ENCODE assay signal across 17 cellular contexts in genomic region chr14:24238527-24239037, GRCh38. TPM values are rescaled to one million over a fixed set of nuclear protein-coding genes. Genes with fewer than 3 reads are reported as not detected.
A peak's percentile ranks its signal among the peaks of the same experiment; 100 is the strongest.
DNase-seq lines count a peak whose midpoint lies in the region; ATAC-seq, FAIRE-seq and TF ChIP-seq lines count a peak whose summit lies in the region.
"Had no signal": no experiment of that assay in that cellular context is flagged by ENCODE, and none has a peak within 500 bp of the region (broad histone marks: within the 10 kb centered on the region; RNA-seq: fewer than 3 reads in every experiment).

No MANE protein-coding gene starts in this region.

- H3K4me1 ChIP-seq in CD8-positive, alpha-beta T cell (ENCODE audit: insufficient read depth, low read length): peaks cover 49% of the 10 kb centered on the region
- H3K4me1 ChIP-seq in astrocyte (ENCODE audit: insufficient read depth, low read length) (peaks cover 36% of the 10 kb centered on the region), lower lobe of right lung (peaks cover 54% of the 10 kb centered on the region)

- intact Hi-C loops in CD8-positive, alpha-beta T cell (cut with DNase I, micrococcal nuclease): no loop called here
- intact Hi-C loops in lower lobe of right lung (cut with DNase I) (no loop called here), posterior cingulate gyrus (cut with DNase I) (no loop called here)

- no peak for DNase-seq in CD8-positive, alpha-beta T cell
- DNase-seq in HFFc6 (no peak), astrocyte (ENCODE audit: low read depth) (no peak), lower lobe of right lung (no peak), posterior cingulate gyrus (no peak)
- no peak for DNase-seq in stimulated activated CD4-positive, alpha-beta T cell treated with anti-CD3 and anti-CD28 coated beads, Interleukin-4, amount 100 ng/mL, for 1 hour
- DNase-seq: left ventricle myocardium inferior, MM.1S, NCI-H2171 had no signal

- H3K36me3 Mint-ChIP-seq in CD8-positive, alpha-beta T cell: peaks cover 78% of the 10 kb centered on the region
- H3K36me3 Mint-ChIP-seq in HFFc6 (ENCODE audit: low read depth) (peaks cover 71% of the 10 kb centered on the region), astrocyte (ENCODE audit: low read depth, unreplicated experiment) (peaks cover 39% of the 10 kb centered on the region), nephron (ENCODE audit: low read depth) (peaks cover 59% of the 10 kb centered on the region)

- H3K4me3 ChIP-seq in CD8-positive, alpha-beta T cell (ENCODE audit: low read depth, low read length): no peak overlapping the region
- no peak overlapping the region for H3K4me3 ChIP-seq in astrocyte (ENCODE audit: insufficient read depth, low read depth, low read length)
- no peak overlapping the region for H3K4me3 ChIP-seq in lower lobe of right lung
- H3K4me3 ChIP-seq: HAP-1, left ventricle myocardium inferior, skin epidermis, thoracic aorta had no signal

- POLR2A ChIA-PET in CD8-positive, alpha-beta T cell (lab: Charles Lee): interaction anchor here (0.9 to 1.3 kb wide), 3 partner anchors 23 to 33 kb away, joined by 4 read pairs; partner anchors contain the start of genes CHMP4A, MDP1 and TSSK4

- H3K9ac ChIP-seq in astrocyte (ENCODE audit: low read length): no peak overlapping the region

- no peak overlapping the region for H2AFZ ChIP-seq in astrocyte (ENCODE audit: low read depth, low read length)

- H3K9me3 ChIP-seq in CD8-positive, alpha-beta T cell (ENCODE audit: low read length): no peaks in the 10 kb centered on the region
- no peaks in the 10 kb centered on the region for H3K9me3 ChIP-seq in astrocyte (ENCODE audit: insufficient read depth, low read depth, low read length)
- no peaks in the 10 kb centered on the region for H3K9me3 ChIP-seq in lower lobe of right lung
- H3K9me3 ChIP-seq: HAP-1, left ventricle myocardium inferior, thoracic aorta had no signal

- no peak overlapping the region for H3K4me3 Mint-ChIP-seq in CD8-positive, alpha-beta T cell
- peak overlapping the region; percentile 95 for H3K4me3 Mint-ChIP-seq in HFFc6
- peak overlapping the region; percentile 63 for H3K4me3 Mint-ChIP-seq in astrocyte (ENCODE audit: unreplicated experiment)
- H3K4me3 Mint-ChIP-seq in nephron: peak overlapping the region; percentile 20 to 99 (median 55)
- H3K4me3 Mint-ChIP-seq: central memory CD8-positive, alpha-beta T cell; WTC11 had no signal

- H3K27me3 Mint-ChIP-seq in CD8-positive, alpha-beta T cell (ENCODE audit: low read depth): no peaks in the 10 kb centered on the region
- H3K27me3 Mint-ChIP-seq in HFFc6 (ENCODE audit: insufficient read depth) (peaks cover 3% of the 10 kb centered on the region), astrocyte (ENCODE audit: low read depth, unreplicated experiment) (no peaks in the 10 kb centered on the region), nephron (ENCODE audit: low read depth) (no peaks in the 10 kb centered on the region)
- H3K27me3 Mint-ChIP-seq: central memory CD8-positive, alpha-beta T cell had no signal

- CTCF ChIA-PET in CD8-positive, alpha-beta T cell (lab: Charles Lee): interaction anchor here (0.6 to 1.4 kb wide), 6 partner anchors 14 to 284 kb away, joined by 3 to 7 read pairs (median 4); partner anchors contain the start of gene MDP1

- H3K4me1 Mint-ChIP-seq in CD8-positive, alpha-beta T cell (ENCODE audit: low read depth): peaks cover 72% of the 10 kb centered on the region
- peaks cover 89% of the 10 kb centered on the region for H3K4me1 Mint-ChIP-seq in HFFc6 (ENCODE audit: low read depth)
- peaks cover 49% of the 10 kb centered on the region for H3K4me1 Mint-ChIP-seq in astrocyte (ENCODE audit: low read depth, unreplicated experiment)
- H3K4me1 Mint-ChIP-seq in nephron: peaks cover 43% of the 10 kb centered on the region

- TF ChIP-seq CTCF in CD8-positive, alpha-beta T cell (IDR thresholded peaks at IDR 0.05): no peak
- no peak for TF ChIP-seq CTCF in HFFc6 (IDR thresholded peaks at IDR 0.05)
- TF ChIP-seq CTCF in astrocyte (IDR thresholded peaks at IDR 0.05; ENCODE audit: insufficient read depth, low read depth, low read length): no peak
- no peak for TF ChIP-seq CTCF in nephron (IDR thresholded peaks at IDR 0.05; ENCODE audit: unreplicated experiment in 3 of 3)
- TF ChIP-seq CTCF in lower lobe of right lung (IDR thresholded peaks at IDR 0.05): no peak

- ATAC-seq in CD8-positive, alpha-beta T cell: no peak
- ATAC-seq in GM21367 (IDR thresholded peaks at IDR 0.05; ENCODE audit: unreplicated experiment): no peak
- no peak for ATAC-seq in lower lobe of right lung
- ATAC-seq: WTC11 had no signal

- no peaks in the 10 kb centered on the region for H3K9me3 Mint-ChIP-seq in CD8-positive, alpha-beta T cell
- H3K9me3 Mint-ChIP-seq in HFFc6 (no peaks in the 10 kb centered on the region), astrocyte (ENCODE audit: unreplicated experiment) (no peaks in the 10 kb centered on the region), nephron (no peaks in the 10 kb centered on the region)
- H3K9me3 Mint-ChIP-seq: activated T-helper 2 cell treated with anti-CD3 and anti-CD28 coated beads, Interferon-gamma antibody, Interleukin-2, Interleukin-4, amounts not matched to agents 10 μg/mL and 5 μg/mL and 100 μg/mL, durations not matched to agents 14 hours and 24 hours and 36 hours; central memory CD8-positive, alpha-beta T cell; WTC11 had no signal

- peaks cover 34% of the 10 kb centered on the region for H3K36me3 ChIP-seq in CD8-positive, alpha-beta T cell (ENCODE audit: insufficient read depth, low read length)
- peaks cover 52% of the 10 kb centered on the region for H3K36me3 ChIP-seq in astrocyte (ENCODE audit: insufficient read depth, low read length)
- peaks cover 74% of the 10 kb centered on the region for H3K36me3 ChIP-seq in lower lobe of right lung

- peaks cover 69% of the 10 kb centered on the region for H3K79me2 ChIP-seq in astrocyte (ENCODE audit: insufficient read depth, low read length)

- H4K20me1 ChIP-seq in astrocyte (ENCODE audit: insufficient read depth, low read length): peaks cover 26% of the 10 kb centered on the region

- peak overlapping the region; percentile 28 for H3K27ac Mint-ChIP-seq in CD8-positive, alpha-beta T cell
- H3K27ac Mint-ChIP-seq in HFFc6: peak overlapping the region; percentile 72
- H3K27ac Mint-ChIP-seq in astrocyte (ENCODE audit: unreplicated experiment): peak overlapping the region; percentile 29
- H3K27ac Mint-ChIP-seq in nephron: no peak overlapping the region
- H3K27ac Mint-ChIP-seq: WTC11 had no signal

- no peak overlapping the region for H3K27ac ChIP-seq in CD8-positive, alpha-beta T cell (ENCODE audit: low read depth, low read length)
- H3K27ac ChIP-seq in astrocyte (ENCODE audit: low read depth, low read length): no peak overlapping the region
- H3K27ac ChIP-seq in lower lobe of right lung: no peak overlapping the region
- H3K27ac ChIP-seq: thoracic aorta had no signal

- FAIRE-seq in astrocyte (lab: Jason Lieb, UNC): no peak

- no peaks in the 10 kb centered on the region for H3K27me3 ChIP-seq in CD8-positive, alpha-beta T cell (ENCODE audit: insufficient read depth, low read length)
- no peaks in the 10 kb centered on the region for H3K27me3 ChIP-seq in astrocyte (ENCODE audit: insufficient read depth, low read length)
- no peaks in the 10 kb centered on the region for H3K27me3 ChIP-seq in lower lobe of right lung (ENCODE audit: low read depth)

- peak overlapping the region; percentile 93 for H3K4me2 ChIP-seq in astrocyte (ENCODE audit: low read length)

RNA-seq across cellular contexts. Expression of gene TINF2, which starts 3.8 kb away (rescaled TPM):
- total RNA-seq in CD8-positive, alpha-beta T cell: 100 to 1,000 TPM; 174 to 177 TPM
- 10 to 100 TPM; 54.2 to 73.4 (median 67.5) TPM for total RNA-seq in HFFc6 (2021; fragmentation: NEBNext Ultra II Directional; extraction: Animal tissue kit (Norgen Biotek cat#: 25700))
- total RNA-seq in astrocyte (33.0 and 36.2 TPM in 2 replicates), lower lobe of right lung (85.7 TPM)

RNA-seq across cellular contexts. Expression of gene GMPR2, which starts 5.9 kb away (rescaled TPM):
- total RNA-seq in CD8-positive, alpha-beta T cell: 10 to 100 TPM; 22.5 to 23.9 TPM
- total RNA-seq in HFFc6 (2021; fragmentation: NEBNext Ultra II Directional; extraction: Animal tissue kit (Norgen Biotek cat#: 25700)): 10 to 100 TPM; 70.6 to 76.7 (median 73.6) TPM
- total RNA-seq in astrocyte (55.5 and 66.5 TPM in 2 replicates), lower lobe of right lung (72.3 TPM)

RNA-seq across cellular contexts. Expression of gene NEDD8, which starts 6.4 kb away (rescaled TPM):
- total RNA-seq in CD8-positive, alpha-beta T cell: 10 to 100 TPM; 39.9 to 48.5 TPM
- total RNA-seq in HFFc6 (2021; fragmentation: NEBNext Ultra II Directional; extraction: Animal tissue kit (Norgen Biotek cat#: 25700)): 100 to 1,000 TPM; 309 to 401 (median 372) TPM
- 233 and 251 TPM in 2 replicates for total RNA-seq in astrocyte
- total RNA-seq in lower lobe of right lung: 132 TPM

RNA-seq across cellular contexts. Expression of gene MDP1, which starts 22.7 kb away (rescaled TPM):
- 1 to 10 TPM; 4.2 to 4.5 TPM for total RNA-seq in CD8-positive, alpha-beta T cell
- 10 to 100 TPM in 5 of 6 experiments, 1 to 10 TPM in 1; 9.8 to 14.4 (median 12.3) TPM for total RNA-seq in HFFc6 (2021; fragmentation: NEBNext Ultra II Directional; extraction: Animal tissue kit (Norgen Biotek cat#: 25700))
- total RNA-seq in astrocyte (8.9 and 9.9 TPM in 2 replicates), lower lobe of right lung (13.3 TPM)

RNA-seq across cellular contexts. Expression of gene TGM1, which starts 24.4 kb away (rescaled TPM):
- 1 to 10 TPM; 3.6 to 3.8 TPM for total RNA-seq in CD8-positive, alpha-beta T cell
- 1 to 10 TPM in 5 of 6 experiments, under 1 TPM in 1; 0.97 to 2.9 (median 1.3) TPM for total RNA-seq in HFFc6 (2021; fragmentation: NEBNext Ultra II Directional; extraction: Animal tissue kit (Norgen Biotek cat#: 25700))
- total RNA-seq in astrocyte: 3.8 and 4.8 TPM in 2 replicates
- 5.9 TPM for total RNA-seq in lower lobe of right lung

Comparison
In these comparisons a context has a peak if more than half of its experiments do, and no peak if none do; other contexts are left out.
1. H3K27ac Mint-ChIP-seq: peak in CD8-positive, alpha-beta T cell (single experiment), HFFc6 (single experiment) and astrocyte (single experiment); none in nephron (0 of 3).